Comparison of ENCODE assay signal across 15 cellular contexts in the genomic region with DNA sequence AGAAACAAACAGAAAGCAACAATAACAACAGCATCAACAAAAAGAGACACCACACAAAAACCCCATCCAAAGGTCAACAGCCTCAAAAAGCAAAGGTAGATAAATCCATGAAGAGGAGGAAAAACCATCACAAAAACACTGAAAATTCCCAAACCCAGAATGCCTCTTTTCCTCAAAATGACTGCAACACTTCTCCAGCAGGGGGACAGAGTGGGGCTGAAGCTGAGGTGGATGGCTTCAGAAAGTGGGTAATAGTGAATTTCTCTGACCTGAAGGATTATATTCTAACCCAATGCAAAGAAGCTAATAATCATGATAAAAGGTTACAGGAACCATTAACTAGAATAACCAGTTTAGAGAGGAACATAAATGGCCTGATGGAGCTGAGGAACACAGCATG.
"Had no signal": no experiment of that assay in that cellular context is flagged by ENCODE, and none has a peak within 500 bp of the region (broad histone marks: within the 10 kb centered on the region; RNA-seq: fewer than 3 reads in every experiment).

No MANE protein-coding gene starts in this region.

- ATAC-seq: activated CD8-positive, alpha-beta T cell treated with anti-CD3 and anti-CD28 coated beads, Interleukin-2, amount 10 ng/mL, durations not matched to agents 7 days and 5 days; activated T-helper 17 cell treated with anti-CD3 and anti-CD28 coated beads, Interleukin-2, amount 50 U/mL, for 72 hours; pancreas; T-cell had no signal

- H3K36me3 ChIP-seq: pancreas, vagina had no signal

- DNase-seq: activated CD4-positive, alpha-beta T cell treated with anti-CD3 and anti-CD28 coated beads for 48 hours; activated CD8-positive, alpha-beta memory T cell treated with anti-CD3 and anti-CD28 coated beads, Interleukin-2, amount 50 U/mL, for 48 hours; activated CD8-positive, alpha-beta T cell treated with anti-CD3 and anti-CD28 coated beads, Interleukin-2, amount 10 ng/mL, durations not matched to agents 7 days and 5 days; activated naive CD4-positive, alpha-beta T cell treated with anti-CD3 and anti-CD28 coated beads for 36 hours; caudate nucleus; effector CD4-positive, alpha-beta T cell; head of caudate nucleus; retina; T-cell; T1000 had no signal

- H3K27me3 Mint-ChIP-seq: T-cell had no signal

- H3K4me3 Mint-ChIP-seq: activated CD8-positive, alpha-beta T cell treated with anti-CD3 and anti-CD28 coated beads, Interleukin-2, amount 10 ng/mL, durations not matched to agents 7 days and 5 days; activated naive CD4-positive, alpha-beta T cell treated with anti-CD3 and anti-CD28 coated beads for 36 hours; activated T-helper 17 cell treated with anti-CD3 and anti-CD28 coated beads, Interleukin-2, amount 50 U/mL, for 72 hours; T-cell had no signal

- H3K4me1 Mint-ChIP-seq: activated T-helper 17 cell treated with anti-CD3 and anti-CD28 coated beads, Interleukin-2, amount 50 U/mL, for 72 hours; T-cell had no signal

- H3K27ac ChIP-seq: coronary artery, pancreas, skin epidermis, vagina had no signal

- H3K9me3 ChIP-seq: pancreas, vagina had no signal

- H3K4me3 ChIP-seq: coronary artery, pancreas, skin epidermis, vagina had no signal

- H3K4me1 ChIP-seq: pancreas, vagina had no signal

- H3K27ac Mint-ChIP-seq: activated CD8-positive, alpha-beta T cell treated with anti-CD3 and anti-CD28 coated beads, Interleukin-2, amount 10 ng/mL, durations not matched to agents 7 days and 5 days; activated naive CD4-positive, alpha-beta T cell treated with anti-CD3 and anti-CD28 coated beads for 36 hours; activated T-helper 17 cell treated with anti-CD3 and anti-CD28 coated beads, Interleukin-2, amount 50 U/mL, for 72 hours; T-cell had no signal

- H3K36me3 Mint-ChIP-seq: T-cell had no signal

- H3K27me3 ChIP-seq: pancreas, vagina had no signal
